8 cellular contexts compared by ENCODE assay signal in genomic region chr22:38315801-38316339, GRCh38. TPM values are rescaled to one million over a fixed set of nuclear protein-coding genes. Genes with fewer than 3 reads are reported as not detected.
DNase-seq lines count a peak whose midpoint lies in the region; TF ChIP-seq lines count a peak whose summit lies in the region.

No MANE protein-coding gene starts in this region.

- peaks cover 8% of the 10 kb centered on the region for H3K36me3 Mint-ChIP-seq in activated naive CD4-positive, alpha-beta T cell treated with anti-CD3 and anti-CD28 coated beads for 36 hours (ENCODE audit: low read depth)

- peak overlapping the region; percentile 96 for H3K4me2 ChIP-seq in skeletal muscle satellite cell (ENCODE audit: low read length)

- H3K4me1 ChIP-seq in skeletal muscle satellite cell (ENCODE audit: control insufficient read depth, insufficient read depth, low read length) = peaks cover 62% of the 10 kb centered on the region

- peak overlapping the region; percentile 98 for H3K9ac ChIP-seq in skeletal muscle satellite cell (ENCODE audit: low read depth, low read length)

- H3K4me1 Mint-ChIP-seq in activated naive CD4-positive, alpha-beta T cell treated with anti-CD3 and anti-CD28 coated beads for 36 hours (ENCODE audit: low read depth) = peaks cover 54% of the 10 kb centered on the region

- no peaks in the 10 kb centered on the region for H3K27me3 ChIP-seq in skeletal muscle satellite cell (ENCODE audit: control insufficient read depth, insufficient read depth, low read length)

- DNase-seq in activated naive CD4-positive, alpha-beta T cell treated with anti-CD3 and anti-CD28 coated beads for 36 hours = no peak
- DNase-seq in activated naive CD4-positive, alpha-beta T cell (lab: John Stamatoyannopoulos, UW) = no peak
- DNase-seq in foreskin fibroblast (peak in 1 of 2 donors; percentile 57), SHP77 treated with DMSO at 0.1 percent for 48 hours (lab: John Stamatoyannopoulos, UW) (no peak), hepatic stellate cell (ENCODE audit: low spot score) (no peak)
- no peak for DNase-seq in activated CD4-positive, CD25-positive, alpha-beta regulatory T cell (lab: John Stamatoyannopoulos, UW)

- intact Hi-C loops in activated naive CD4-positive, alpha-beta T cell treated with anti-CD3 and anti-CD28 coated beads for 36 hours (cut with micrococcal nuclease) = loop anchor here (1.0 to 2.0 kb wide), 2 partner anchors 10 to 83 kb away; no protein-coding TSS in a partner anchor

- H3K9me3 ChIP-seq in skeletal muscle satellite cell (replicated peaks; ENCODE audit: low read length) = no peaks in the 10 kb centered on the region

- H3K4me3 ChIP-seq in WI38 (ENCODE audit: low read depth, low read length) = peak overlapping the region; percentile 96
- peak overlapping the region; percentile 60 to 98 for H3K4me3 ChIP-seq in foreskin fibroblast (ENCODE audit: low read depth in 1 of 2, low read length in 2 of 2)
- H3K4me3 ChIP-seq in skeletal muscle satellite cell (ENCODE audit: low read length) = peak overlapping the region; percentile 75

- H3K27me3 Mint-ChIP-seq in activated naive CD4-positive, alpha-beta T cell treated with anti-CD3 and anti-CD28 coated beads for 36 hours (ENCODE audit: low read depth) = no peaks in the 10 kb centered on the region

- peak overlapping the region; percentile 90 for H3K4me3 Mint-ChIP-seq in activated naive CD4-positive, alpha-beta T cell treated with anti-CD3 and anti-CD28 coated beads for 36 hours

- CTCF ChIA-PET in activated naive CD4-positive, alpha-beta T cell treated with anti-CD3 and anti-CD28 coated beads for 36 hours (lab: Charles Lee) = interaction anchor here (0.6 to 1.5 kb wide), 3 partner anchors 49 to 1740 kb away, joined by 4 read pairs; no protein-coding TSS in a partner anchor

- no peaks in the 10 kb centered on the region for H3K9me3 Mint-ChIP-seq in activated naive CD4-positive, alpha-beta T cell treated with anti-CD3 and anti-CD28 coated beads for 36 hours

- peak overlapping the region; percentile 86 for H3K27ac Mint-ChIP-seq in activated naive CD4-positive, alpha-beta T cell treated with anti-CD3 and anti-CD28 coated beads for 36 hours

- no peak for TF ChIP-seq CTCF in WI38 (IDR thresholded peaks at IDR 0.05; ENCODE audit: low read depth, low read length)
- no peak for TF ChIP-seq CTCF in foreskin fibroblast (IDR thresholded peaks at IDR 0.05; ENCODE audit: low read depth, low read length)

- peaks cover 25% of the 10 kb centered on the region for H3K36me3 ChIP-seq in skeletal muscle satellite cell (ENCODE audit: insufficient read depth, low read length)

RNA-seq across cellular contexts. Expression of gene CSNK1E, which starts 1.4 kb away (rescaled TPM):
- total RNA-seq in activated naive CD4-positive, alpha-beta T cell treated with anti-CD3 and anti-CD28 coated beads for 36 hours = 100 to 1,000 TPM; 105 to 108 TPM
- total RNA-seq in skeletal muscle satellite cell (2012; rRNA removed) = 128 and 132 TPM in 2 replicates

RNA-seq across cellular contexts. Expression of gene TMEM184B, which starts 43.1 kb away (rescaled TPM):
- total RNA-seq in activated naive CD4-positive, alpha-beta T cell treated with anti-CD3 and anti-CD28 coated beads for 36 hours = 10 to 100 TPM; 15.0 to 15.3 TPM
- 33.0 and 43.7 TPM in 2 replicates for total RNA-seq in skeletal muscle satellite cell (2012; rRNA removed)
